ENCODE assay signal across 8 cellular contexts in genomic region chr20:37527638-37528441, GRCh38. TPM values are rescaled to one million over a fixed set of nuclear protein-coding genes. Genes with fewer than 3 reads are reported as not detected.
DNase-seq lines count a peak whose midpoint lies in the region; ATAC-seq and TF ChIP-seq lines count a peak whose summit lies in the region.

TSS of gene BLCAP (minus strand) at chr20:37527876. CDS start at chr20:37519174, 8,702 bp downstream.

- peaks cover 52% of the 10 kb centered on the region for H3K4me1 ChIP-seq in suprapubic skin

- TF ChIP-seq POLR2A in suprapubic skin (IDR thresholded peaks at IDR 0.05) = peak; percentile 33 to 81

- peaks cover 10% of the 10 kb centered on the region for H3K36me3 Mint-ChIP-seq in HFFc6 (ENCODE audit: low read depth)
- peaks cover 3% of the 10 kb centered on the region for H3K36me3 Mint-ChIP-seq in activated naive CD4-positive, alpha-beta T cell treated with anti-CD3 and anti-CD28 coated beads, Interleukin-2, amount 50 U/mL, for 24 hours

- WGBS in suprapubic skin = under 1% methylated on average over 44 of the region's 62 CpGs

- no peaks in the 10 kb centered on the region for H3K36me3 ChIP-seq in suprapubic skin

- H3K4me3 ChIP-seq in suprapubic skin = peak within 1 kb of the TSS; percentile 87

- no peaks in the 10 kb centered on the region for H3K9me3 Mint-ChIP-seq in HFFc6
- no peaks in the 10 kb centered on the region for H3K9me3 Mint-ChIP-seq in activated naive CD4-positive, alpha-beta T cell treated with anti-CD3 and anti-CD28 coated beads, Interleukin-2, amount 50 U/mL, for 24 hours

- peaks cover 10% of the 10 kb centered on the region for H3K27me3 Mint-ChIP-seq in HFFc6 (ENCODE audit: insufficient read depth)
- no peaks in the 10 kb centered on the region for H3K27me3 Mint-ChIP-seq in activated naive CD4-positive, alpha-beta T cell treated with anti-CD3 and anti-CD28 coated beads, Interleukin-2, amount 50 U/mL, for 24 hours

- no peak for TF ChIP-seq EP300 in suprapubic skin (IDR thresholded peaks at IDR 0.05)

- ATAC-seq in omental fat pad (ENCODE audit: low FRiP score) = peak; percentile 89

- peak within 1 kb of the TSS; percentile 99 for H3K27ac Mint-ChIP-seq in HFFc6
- peak within 1 kb of the TSS; percentile 100 for H3K27ac Mint-ChIP-seq in activated naive CD4-positive, alpha-beta T cell treated with anti-CD3 and anti-CD28 coated beads, Interleukin-2, amount 50 U/mL, for 24 hours

- H3K9me3 ChIP-seq in suprapubic skin = no peaks in the 10 kb centered on the region

- peak within 1 kb of the TSS; percentile 88 for H3K4me3 Mint-ChIP-seq in HFFc6
- H3K4me3 Mint-ChIP-seq in activated naive CD4-positive, alpha-beta T cell treated with anti-CD3 and anti-CD28 coated beads, Interleukin-2, amount 50 U/mL, for 24 hours = peak within 1 kb of the TSS; percentile 90

- H3K4me1 Mint-ChIP-seq in HFFc6 (ENCODE audit: low read depth) = peaks cover 46% of the 10 kb centered on the region
- peaks cover 47% of the 10 kb centered on the region for H3K4me1 Mint-ChIP-seq in activated naive CD4-positive, alpha-beta T cell treated with anti-CD3 and anti-CD28 coated beads, Interleukin-2, amount 50 U/mL, for 24 hours

- H3K27me3 ChIP-seq in suprapubic skin = no peaks in the 10 kb centered on the region

- peak; percentile 54 for DNase-seq in GF-D8 (lab: John Stamatoyannopoulos, UW)
- DNase-seq in HFFc6 = peak; percentile 83
- DNase-seq in NCI-H1092 treated with DMSO at 0.1 percent for 48 hours (lab: John Stamatoyannopoulos, UW) = peak; percentile 94
- DNase-seq in SKM-1 (lab: John Stamatoyannopoulos, UW; ENCODE audit: unreplicated experiment) = peak; percentile 94
- peak; percentile 83 for DNase-seq in globus pallidus (ENCODE audit: low spot score)
- peak; percentile 89 for DNase-seq in omental fat pad (ENCODE audit: low spot score)
- peak; percentile 95 to 98 for DNase-seq in suprapubic skin (ENCODE audit: low spot score in 2 of 2)

- H3K27ac ChIP-seq in suprapubic skin = peak within 1 kb of the TSS; percentile 100

- no peak for TF ChIP-seq CTCF in HFFc6 (IDR thresholded peaks at IDR 0.05)
- no peak for TF ChIP-seq CTCF in omental fat pad (IDR thresholded peaks at IDR 0.05)
- TF ChIP-seq CTCF in suprapubic skin (IDR thresholded peaks at IDR 0.05) = no peak

RNA-seq across cellular contexts. Expression of gene BLCAP, which starts in this region (rescaled TPM):
- 100 to 1,000 TPM in 2 of 6 experiments, 10 to 100 TPM in 4; 83.7 to 110 (median 97.3) TPM for total RNA-seq in HFFc6 (2021; fragmentation: NEBNext Ultra II Directional; extraction: Animal tissue kit (Norgen Biotek cat#: 25700))
- total RNA-seq in omental fat pad (100 to 1,000 TPM in 2 of 4 donors, 10 to 100 TPM in 2; 58.6 to 197 (median 82.1) TPM), suprapubic skin (100 to 1,000 TPM; 126 to 198 (median 136) TPM)

Comparison
In these comparisons a context has a peak if more than half of its experiments do, and no peak if none do; other contexts are left out.
1. Peak in every context shown above with its lines: DNase-seq, ATAC-seq, H3K4me3 ChIP-seq and H3K27ac ChIP-seq.